8 cellular contexts compared by ENCODE assay signal in genomic region chr3:41198526-41198925, GRCh38. TPM values are rescaled to one million over a fixed set of nuclear protein-coding genes. Genes with fewer than 3 reads are reported as not detected.
DNase-seq lines count a peak whose midpoint lies in the region; ATAC-seq and TF ChIP-seq lines count a peak whose summit lies in the region.

No MANE protein-coding gene starts in this region.

- no peaks in the 10 kb centered on the region for H3K9me3 Mint-ChIP-seq in CD8-positive, alpha-beta memory T cell
- no peaks in the 10 kb centered on the region for H3K9me3 Mint-ChIP-seq in type B pancreatic cell

- H3K36me3 Mint-ChIP-seq in CD8-positive, alpha-beta memory T cell: peaks cover 0 to 10% (median 0%) of the 10 kb centered on the region in 3 donors
- H3K36me3 Mint-ChIP-seq in type B pancreatic cell: peaks cover 4% of the 10 kb centered on the region

- H3K27me3 ChIP-seq in CD8-positive, alpha-beta memory T cell (ENCODE audit: insufficient read depth, low read length, poor library complexity, severe bottlenecking): no peaks in the 10 kb centered on the region
- H3K27me3 ChIP-seq in dorsolateral prefrontal cortex: no peaks in the 10 kb centered on the region

- ATAC-seq in HG02623 (IDR thresholded peaks at IDR 0.05; ENCODE audit: unreplicated experiment) (peak; percentile 1), HG02763 (IDR thresholded peaks at IDR 0.05; ENCODE audit: unreplicated experiment) (no peak)

- H3K27ac Mint-ChIP-seq in CD8-positive, alpha-beta memory T cell: peak overlapping the region; percentile 21 to 87 (median 74)
- peak overlapping the region; percentile 93 for H3K27ac Mint-ChIP-seq in type B pancreatic cell

- POLR2A ChIA-PET in CD8-positive, alpha-beta memory T cell (lab: Charles Lee): interaction anchor here (1.0 to 1.9 kb wide), 5 partner anchors 8 to 890 kb away, joined by 3 to 10 read pairs (median 5); partner anchors contain the start of gene ULK4

- H3K4me1 ChIP-seq in CD8-positive, alpha-beta memory T cell (ENCODE audit: insufficient read depth, low read length): peaks cover 27% of the 10 kb centered on the region

- H3K27ac ChIP-seq in CD8-positive, alpha-beta memory T cell (ENCODE audit: low read depth, low read length): no peak overlapping the region
- H3K27ac ChIP-seq in dorsolateral prefrontal cortex: peak overlapping the region; percentile 60 to 99 (median 93)

- no peaks in the 10 kb centered on the region for H3K9me3 ChIP-seq in CD8-positive, alpha-beta memory T cell (ENCODE audit: low read length)

- DNase-seq in CD8-positive, alpha-beta memory T cell: no peak
- DNase-seq in SK-N-DZ (ENCODE audit: low spot score) (peak; percentile 42), dorsolateral prefrontal cortex (peak in 8 of 10 donors; percentile 30 to 70 (median 44)), midbrain (lab: John Stamatoyannopoulos, UW) (peak; percentile 35), type B pancreatic cell (ENCODE audit: extremely low spot score, unreplicated experiment) (no peak), middle frontal gyrus (ENCODE audit: extremely low spot score, low spot score) (no peak)

- H3K4me1 Mint-ChIP-seq in CD8-positive, alpha-beta memory T cell: peaks cover 33 to 36% (median 35%) of the 10 kb centered on the region in 3 donors
- peaks cover 21% of the 10 kb centered on the region for H3K4me1 Mint-ChIP-seq in type B pancreatic cell (ENCODE audit: unreplicated experiment)

- H3K36me3 ChIP-seq in CD8-positive, alpha-beta memory T cell (ENCODE audit: insufficient read depth, low read length): no peaks in the 10 kb centered on the region

- CTCF ChIA-PET in CD8-positive, alpha-beta memory T cell (lab: Charles Lee): interaction anchor here (1.1 to 1.9 kb wide), 4 partner anchors 10 to 33 kb away, joined by 3 to 10 read pairs (median 4); no protein-coding TSS in a partner anchor

- intact Hi-C loops in dorsolateral prefrontal cortex (cut with DNase I): loop anchor here (5.0 kb wide), 2 partner anchors 416 to 616 kb away; no protein-coding TSS in a partner anchor

- peaks cover 1 to 7% of the 10 kb centered on the region in 2 donors for H3K27me3 Mint-ChIP-seq in CD8-positive, alpha-beta memory T cell
- no peaks in the 10 kb centered on the region for H3K27me3 Mint-ChIP-seq in type B pancreatic cell

- H3K4me3 ChIP-seq in CD8-positive, alpha-beta memory T cell (ENCODE audit: low read length): peak overlapping the region; percentile 64
- H3K4me3 ChIP-seq in dorsolateral prefrontal cortex: peak overlapping the region; percentile 62 to 98 (median 85)

- TF ChIP-seq CTCF in dorsolateral prefrontal cortex (IDR thresholded peaks at IDR 0.05 in 54 of 56, conservative IDR thresholded peaks at IDR 0.05 in 2 of 56; ENCODE audit: low read depth in 1 of 56, partially characterized antibody in 56 of 56) (no peak), type B pancreatic cell (conservative IDR thresholded peaks at IDR 0.05) (no peak)

- H3K4me3 Mint-ChIP-seq in CD8-positive, alpha-beta memory T cell: peak overlapping the region; percentile 87 to 95 (median 90)
- H3K4me3 Mint-ChIP-seq in type B pancreatic cell: peak overlapping the region; percentile 92

RNA-seq across cellular contexts. Expression of gene CTNNB1, which starts 0.8 kb away (rescaled TPM):
- 100 to 1,000 TPM; 156 to 166 TPM for total RNA-seq in CD8-positive, alpha-beta memory T cell
- 54.4 TPM for polyA plus RNA-seq in CD8-positive, alpha-beta memory T cell
- polyA plus RNA-seq in SK-N-DZ (2014; cell fraction: cytosol; rRNA removed): 239 and 272 TPM in 2 replicates
- 174 and 198 TPM in 2 replicates for polyA plus RNA-seq in SK-N-DZ (2014; cell fraction: nucleus; rRNA removed)
- total RNA-seq in dorsolateral prefrontal cortex (100 to 1,000 TPM; 196 to 326 (median 252) TPM), type B pancreatic cell (ENCODE audit: low replicate concordance) (438 and 471 TPM in 2 replicates)

Comparison
In these comparisons a context has a peak if more than half of its experiments do, and no peak if none do; other contexts are left out.
1. DNase-seq: peak in SK-N-DZ (single experiment), dorsolateral prefrontal cortex (8 of 10) and midbrain (single experiment); none in CD8-positive, alpha-beta memory T cell (0 of 5), type B pancreatic cell (single experiment) and middle frontal gyrus (single experiment).